Comparison of ENCODE assay signal across 8 cellular contexts in the genomic region with DNA sequence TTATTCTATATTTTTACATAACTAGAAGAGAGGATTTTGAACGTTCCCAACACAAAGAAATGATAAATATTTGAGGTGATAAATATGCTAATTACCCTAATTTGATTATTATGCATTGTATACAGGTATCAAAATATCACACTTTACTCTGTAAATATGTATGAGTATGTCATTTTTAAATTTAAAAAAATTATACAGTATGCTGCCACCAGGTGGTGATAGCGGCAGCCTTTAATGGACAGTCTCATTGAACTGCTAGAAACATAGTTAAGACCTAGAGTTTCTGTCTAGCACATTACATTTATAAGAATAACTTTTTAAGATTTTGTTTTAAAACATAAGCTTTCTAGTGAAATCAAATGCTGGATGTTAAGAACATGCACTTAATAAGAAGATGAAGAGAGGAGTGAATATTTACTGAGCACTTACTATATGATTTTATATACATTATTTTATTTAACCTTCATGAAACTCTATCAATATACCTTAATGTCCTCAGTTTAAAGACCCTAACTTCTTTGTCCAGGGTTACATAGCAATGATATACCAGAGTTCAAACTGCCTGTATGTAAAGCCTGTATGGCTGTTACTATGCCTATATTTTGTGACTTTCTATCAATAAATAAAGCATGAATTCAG.
DNase-seq lines count a peak whose midpoint lies in the region; ATAC-seq and TF ChIP-seq lines count a peak whose summit lies in the region.

No MANE protein-coding gene starts in this region.

- H4K8ac ChIP-seq in neuronal stem cell (ENCODE audit: low read depth, low read length) = no peak overlapping the region

- no peak overlapping the region for H3K27ac ChIP-seq in neuronal stem cell (replicated peaks; ENCODE audit: low read length)

- H3K4ac ChIP-seq in neuronal stem cell (ENCODE audit: low read length) = no peak overlapping the region

- no peak overlapping the region for H3K4me3 ChIP-seq in neuronal stem cell (ENCODE audit: low read length in 2 of 2)

- no peak for ATAC-seq in activated CD8-positive, alpha-beta T cell treated with anti-CD3 and anti-CD28 coated beads for 36 hours

- intact Hi-C loops in activated CD8-positive, alpha-beta T cell treated with anti-CD3 and anti-CD28 coated beads for 36 hours (cut with micrococcal nuclease) = no loop called here

- no peaks in the 10 kb centered on the region for H3K36me3 ChIP-seq in neuronal stem cell (replicated peaks in 1 of 2; ENCODE audit: control insufficient read depth in 2 of 2, insufficient read depth in 2 of 2, low read length in 2 of 2)

- H3K9ac ChIP-seq in neuronal stem cell (ENCODE audit: low read depth, low read length, poor library complexity) = no peak overlapping the region

- H2BK12ac ChIP-seq in neuronal stem cell (ENCODE audit: low read length) = no peak overlapping the region

- no peaks in the 10 kb centered on the region for H3K9me3 ChIP-seq in neuronal stem cell (replicated peaks in 1 of 2; ENCODE audit: control insufficient read depth in 2 of 2, insufficient read depth in 1 of 2, low read depth in 1 of 2, low read length in 2 of 2)

- H3K79me1 ChIP-seq in neuronal stem cell (ENCODE audit: low read depth, low read length) = no peaks in the 10 kb centered on the region

- no peak overlapping the region for H3K27ac Mint-ChIP-seq in activated CD8-positive, alpha-beta T cell treated with anti-CD3 and anti-CD28 coated beads for 36 hours

- H2AK5ac ChIP-seq in neuronal stem cell (ENCODE audit: low read depth, low read length) = no peak overlapping the region

- no peak overlapping the region for H4K91ac ChIP-seq in neuronal stem cell (ENCODE audit: low read depth, low read length, poor library complexity)

- H2BK15ac ChIP-seq in neuronal stem cell (ENCODE audit: low read length) = no peak overlapping the region

- H3K4me1 ChIP-seq in neuronal stem cell (ENCODE audit: control insufficient read depth in 2 of 2, insufficient read depth in 1 of 2, low read depth in 1 of 2, low read length in 2 of 2) = no peaks in the 10 kb centered on the region

- no peak overlapping the region for H2AFZ ChIP-seq in neuronal stem cell (ENCODE audit: low read length)

- H3K4me1 Mint-ChIP-seq in activated CD8-positive, alpha-beta T cell treated with anti-CD3 and anti-CD28 coated beads for 36 hours (ENCODE audit: low read depth) = no peaks in the 10 kb centered on the region

- no peak overlapping the region for H3K4me2 ChIP-seq in neuronal stem cell (ENCODE audit: insufficient read depth, low read length, poor library complexity, severe bottlenecking)

- no peak overlapping the region for H3K23ac ChIP-seq in neuronal stem cell (ENCODE audit: low read depth, low read length, poor library complexity)

- no peaks in the 10 kb centered on the region for H3K27me3 ChIP-seq in neuronal stem cell (ENCODE audit: control insufficient read depth in 3 of 3, insufficient read depth in 3 of 3, low read depth in 1 of 3, low read length in 3 of 3)

- H3K27me3 Mint-ChIP-seq in activated CD8-positive, alpha-beta T cell treated with anti-CD3 and anti-CD28 coated beads for 36 hours = peaks cover 2% of the 10 kb centered on the region

- peak; percentile 64 for DNase-seq in NCI-H82 (lab: John Stamatoyannopoulos, UW)
- no peak for DNase-seq in NCI-H82 treated with DMSO at 0.1 percent for 48 hours (lab: John Stamatoyannopoulos, UW; ENCODE audit: unreplicated experiment)
- no peak for DNase-seq in GM20000 (ENCODE audit: low spot score)
- peak; percentile 16 for DNase-seq in KBM-7
- DNase-seq in activated CD8-positive, alpha-beta T cell treated with anti-CD3 and anti-CD28 coated beads for 36 hours = peak; percentile 42
- peak; percentile 36 for DNase-seq in kidney tubule cell (ENCODE audit: low spot score)
- DNase-seq in SIG-M5 treated with dmso at 0.1 percent for 504 hours (lab: John Stamatoyannopoulos, UW; ENCODE audit: unreplicated experiment) = no peak
- no peak for DNase-seq in neuronal stem cell (ENCODE audit: low spot score)

- CTCF ChIA-PET in activated CD8-positive, alpha-beta T cell treated with anti-CD3 and anti-CD28 coated beads for 36 hours (lab: Charles Lee) = no interaction called here

- no peak overlapping the region for H3K18ac ChIP-seq in neuronal stem cell (ENCODE audit: low read length)

- H3K4me3 Mint-ChIP-seq in activated CD8-positive, alpha-beta T cell treated with anti-CD3 and anti-CD28 coated beads for 36 hours = no peak overlapping the region

- WGBS in neuronal stem cell (ENCODE audit: extremely low coverage in 2 of 2, insufficient read length in 2 of 2, insufficient replicate concordance in 1 of 2), 2 donors = no CpG with 5 or more reads among the region's 2 CpGs

- H3K36me3 Mint-ChIP-seq in activated CD8-positive, alpha-beta T cell treated with anti-CD3 and anti-CD28 coated beads for 36 hours (ENCODE audit: low read depth) = no peaks in the 10 kb centered on the region

- H2BK5ac ChIP-seq in neuronal stem cell (ENCODE audit: low read length) = no peak overlapping the region

- in situ Hi-C loops in KBM-7 (cut with MboI; ENCODE audit: low pct_unique_long_range_greater_than_20kb, low sequenced_read_pairs) = no loop called here

- H2BK120ac ChIP-seq in neuronal stem cell (ENCODE audit: low read depth, low read length) = no peak overlapping the region

- no peak overlapping the region for H3K14ac ChIP-seq in neuronal stem cell (ENCODE audit: low read length)

- POLR2A ChIA-PET in activated CD8-positive, alpha-beta T cell treated with anti-CD3 and anti-CD28 coated beads for 36 hours (lab: Charles Lee) = no interaction called here

- TF ChIP-seq CTCF in GM20000 (IDR thresholded peaks at IDR 0.05; ENCODE audit: extremely low read depth, missing control alignments) = peak; percentile 48
- peak; percentile 67 for TF ChIP-seq CTCF in activated CD8-positive, alpha-beta T cell treated with anti-CD3 and anti-CD28 coated beads for 36 hours (IDR thresholded peaks at IDR 0.05)

- H3K9me3 Mint-ChIP-seq in activated CD8-positive, alpha-beta T cell treated with anti-CD3 and anti-CD28 coated beads for 36 hours = no peaks in the 10 kb centered on the region

Comparison
In these comparisons a context has a peak if more than half of its experiments do, and no peak if none do; other contexts are left out.
1. DNase-seq: peak in NCI-H82 (single experiment), KBM-7 (single experiment), activated CD8-positive, alpha-beta T cell treated with anti-CD3 and anti-CD28 coated beads for 36 hours (single experiment) and kidney tubule cell (single experiment); none in NCI-H82 treated with DMSO at 0.1 percent for 48 hours (single experiment), GM20000 (single experiment), SIG-M5 treated with dmso at 0.1 percent for 504 hours (single experiment) and neuronal stem cell (single experiment).